ENCODE assay signal across 31 cellular contexts in the genomic region with DNA sequence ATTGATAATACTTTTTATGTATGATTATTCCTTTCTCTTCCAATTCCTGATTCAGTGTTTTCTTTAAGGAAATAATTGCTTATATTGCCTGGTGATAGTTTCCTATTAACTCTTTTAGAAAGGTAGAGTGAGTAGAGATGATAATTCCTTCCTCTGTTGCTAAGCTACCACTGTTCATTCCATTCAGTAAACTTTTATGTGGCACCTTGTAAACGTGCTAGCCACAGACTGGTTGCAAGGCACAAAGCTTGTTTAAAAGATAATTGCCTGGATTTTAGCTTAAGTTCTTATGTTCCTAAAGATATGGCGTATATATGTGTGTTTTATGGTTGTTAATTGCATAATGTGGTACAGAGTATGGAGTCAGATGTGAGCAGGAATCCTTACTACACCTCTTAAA. TPM values are rescaled to one million over a fixed set of nuclear protein-coding genes. Genes with fewer than 3 reads are reported as not detected.
DNase-seq lines count a peak whose midpoint lies in the region; ATAC-seq, FAIRE-seq and TF ChIP-seq lines count a peak whose summit lies in the region.
"Had no signal": no experiment of that assay in that cellular context is flagged by ENCODE, and none has a peak within 500 bp of the region (broad histone marks: within the 10 kb centered on the region; RNA-seq: fewer than 3 reads in every experiment).

No MANE protein-coding gene starts in this region.

- no peak for ATAC-seq in CD4-positive, alpha-beta T cell (ENCODE audit: poor library complexity)
- ATAC-seq in mucosa of descending colon (peak; percentile 23), HG03175 (IDR thresholded peaks at IDR 0.05; ENCODE audit: unreplicated experiment) (no peak)
- ATAC-seq: activated CD4-positive, CD25-positive, alpha-beta regulatory T cell treated with anti-CD3 and anti-CD28 coated beads, Interleukin-2, amount 50 U/mL, for 24 hours; left lobe of liver; psoas muscle; Right ventricle myocardium inferior; SK-N-SH treated with all-trans-retinoic acid at 6 μM for 48 hours; T-helper 17 cell had no signal

- intact Hi-C loops in CD4-positive, alpha-beta T cell (cut with DNase I, micrococcal nuclease): loop anchor here in 1 of 2 experiments (10.0 kb wide), 2 partner anchors 220 to 260 kb away; a partner anchor contains a TSS
- intact Hi-C loops in mucosa of descending colon (cut with DNase I, micrococcal nuclease): loop anchor here in 1 of 2 donors (10.0 kb wide), 1 partner anchor 150 kb away; no protein-coding TSS in a partner anchor
- intact Hi-C loops in spleen (cut with DNase I; ENCODE audit: low total_unique reads): loop anchor here (10.0 kb wide), 1 partner anchor 540 kb away; no protein-coding TSS in a partner anchor

- no peak for TF ChIP-seq CTCF in CD4-positive, alpha-beta T cell (IDR thresholded peaks at IDR 0.05)
- TF ChIP-seq CTCF in brain (conservative IDR thresholded peaks at IDR 0.05): no peak
- no peak for TF ChIP-seq CTCF in mucosa of descending colon (IDR thresholded peaks at IDR 0.05)
- no peak for TF ChIP-seq CTCF in spleen (IDR thresholded peaks at IDR 0.05 in 8 of 11, conservative IDR thresholded peaks at IDR 0.05 in 3 of 11)

- 71 to 87% (median 75%) methylated on average over 2 of the region's 2 CpGs for WGBS in spleen, 5 donors

- H3K4me1 Mint-ChIP-seq in CD4-positive, alpha-beta T cell (ENCODE audit: low read depth): peaks cover 34% of the 10 kb centered on the region
- H3K4me1 Mint-ChIP-seq in brain: peaks cover 36% of the 10 kb centered on the region

- POLR2A ChIA-PET in CD4-positive, alpha-beta T cell (lab: Charles Lee): no interaction called here

- H3K27me3 ChIP-seq in CD4-positive, alpha-beta T cell (ENCODE audit: control insufficient read depth, insufficient read depth, low read length): no peaks in the 10 kb centered on the region
- H3K27me3 ChIP-seq in spleen (replicated peaks in 1 of 7): peaks cover 0 to 31% (median 0%) of the 10 kb centered on the region in 7 donors
- H3K27me3 ChIP-seq: BLaER1, breast epithelium had no signal

- H3K9me3 ChIP-seq in CD4-positive, alpha-beta T cell (ENCODE audit: control insufficient read depth, low read length): no peaks in the 10 kb centered on the region
- H3K9me3 ChIP-seq in mucosa of descending colon: no peaks in the 10 kb centered on the region
- no peaks in the 10 kb centered on the region for H3K9me3 ChIP-seq in spleen
- H3K9me3 ChIP-seq: BLaER1, breast epithelium, psoas muscle had no signal

- peak; percentile 13 for FAIRE-seq in GM12891 (lab: Jason Lieb, UNC)
- FAIRE-seq: TTC549 had no signal

- no peak overlapping the region for H3K27ac Mint-ChIP-seq in CD4-positive, alpha-beta T cell
- peak overlapping the region in 1 of 5 experiments; percentile 69 for H3K27ac Mint-ChIP-seq in brain
- H3K27ac Mint-ChIP-seq: memory B cell, T-helper 17 cell had no signal

- TF ChIP-seq POLR2A in GM12891 (IDR thresholded peaks at IDR 0.05; ENCODE audit: low read depth, low read length): no peak
- TF ChIP-seq POLR2A in spleen (IDR thresholded peaks at IDR 0.05): no peak

- H3K36me3 ChIP-seq in mucosa of descending colon (ENCODE audit: low read depth): no peaks in the 10 kb centered on the region
- H3K36me3 ChIP-seq in spleen: no peaks in the 10 kb centered on the region
- H3K36me3 ChIP-seq: BLaER1, breast epithelium had no signal

- CTCF ChIA-PET in CD4-positive, alpha-beta T cell (lab: Charles Lee): interaction anchor here (1.4 kb wide), 1 partner anchor 12 kb away, joined by 3 read pairs; no protein-coding TSS in a partner anchor

- no peak overlapping the region for H3K4me3 ChIP-seq in mucosa of descending colon
- no peak overlapping the region for H3K4me3 ChIP-seq in spleen
- H3K4me3 ChIP-seq: BLaER1, breast epithelium, psoas muscle had no signal

- H3K36me3 Mint-ChIP-seq in CD4-positive, alpha-beta T cell (ENCODE audit: low read depth): peaks cover 11% of the 10 kb centered on the region
- H3K36me3 Mint-ChIP-seq in brain: no peaks in the 10 kb centered on the region
- H3K36me3 Mint-ChIP-seq: memory B cell had no signal

- H3K4me3 Mint-ChIP-seq in CD4-positive, alpha-beta T cell: peak overlapping the region; percentile 46
- H3K4me3 Mint-ChIP-seq in brain: peak overlapping the region; percentile 57 to 83 (median 66)
- H3K4me3 Mint-ChIP-seq: memory B cell, T-helper 17 cell had no signal

- H3K9me3 Mint-ChIP-seq in CD4-positive, alpha-beta T cell: no peaks in the 10 kb centered on the region
- H3K9me3 Mint-ChIP-seq in brain: no peaks in the 10 kb centered on the region
- H3K9me3 Mint-ChIP-seq: memory B cell had no signal

- H3K27ac ChIP-seq in CD4-positive, alpha-beta T cell (ENCODE audit: low read depth, low read length): no peak overlapping the region
- H3K27ac ChIP-seq in spleen: no peak overlapping the region
- H3K27ac ChIP-seq: BLaER1, breast epithelium, psoas muscle had no signal

- H3K27me3 Mint-ChIP-seq in CD4-positive, alpha-beta T cell: no peaks in the 10 kb centered on the region
- H3K27me3 Mint-ChIP-seq in brain: peaks cover 12% of the 10 kb centered on the region
- H3K27me3 Mint-ChIP-seq: T-helper 17 cell had no signal

- H3K4me1 ChIP-seq in mucosa of descending colon (ENCODE audit: low read depth) (peaks cover 12% of the 10 kb centered on the region), spleen (peaks cover 10 to 33% (median 22%) of the 10 kb centered on the region in 6 donors)

- DNase-seq in CD4-positive, alpha-beta T cell: no peak
- no peak for DNase-seq in GM12891 (ENCODE audit: insufficient read length, low spot score)
- no peak for DNase-seq in mucosa of descending colon
- DNase-seq in activated CD8-positive, alpha-beta memory T cell treated with anti-CD3 and anti-CD28 coated beads, Interleukin-2, amount 50 U/mL, for 4 hours: no peak
- no peak for DNase-seq in activated CD4-positive, alpha-beta T cell treated with anti-CD3 and anti-CD28 coated beads for 4 hours
- DNase-seq in spleen: no peak
- DNase-seq: activated CD4-positive, alpha-beta T cell treated with anti-CD3 and anti-CD28 coated beads, Interleukin-2, amount 50 U/mL, for 48 hours; activated naive CD4-positive, alpha-beta T cell treated with Interleukin-2 at 50 U/mL for 16 hours; amygdala; COR-L47; DMS53; GF-D8; hypothalamus; IMR-90; NCI-H1048; NCI-H1694; NCI-H524; occipital lobe; psoas muscle; stimulated activated CD4-positive, alpha-beta T cell treated with anti-CD3 and anti-CD28 coated beads, Interleukin-4, amount 100 ng/mL, for 24 hours; T-helper 17 cell had no signal

TF ChIP-seq in GM12891, 5 proteins besides CTCF, POLR2A, EP300 and RAD21:
- no peak for TF ChIP-seq POU2F2 (IDR thresholded peaks at IDR 0.05; ENCODE audit: low read depth, low read length)
- TF ChIP-seq TAF1 (IDR thresholded peaks at IDR 0.05; ENCODE audit: low read depth, low read length): no peak
- TF ChIP-seq POLR2AphosphoS5 (IDR thresholded peaks at IDR 0.05; ENCODE audit: low read depth, low read length): no peak
- TF ChIP-seq PAX5 (IDR thresholded peaks at IDR 0.05; ENCODE audit: insufficient read depth, low read length, severe bottlenecking): no peak
- no peak for TF ChIP-seq SPI1 (IDR thresholded peaks at IDR 0.05; ENCODE audit: low read depth, low read length)

RNA-seq across cellular contexts. Expression of a gene that starts 3.2 kb away (rescaled TPM):
- total RNA-seq in CD4-positive, alpha-beta T cell: 1 to 10 TPM; 5.4 to 6.1 TPM
- polyA plus RNA-seq in GM12891 (2012; ENCODE audit: low read depth, missing spikeins): 3.0 TPM
- polyA plus RNA-seq in brain (ENCODE audit: insufficient read depth, low read depth, low replicate concordance): 13.7 TPM
- 10 to 100 TPM; 12.4 to 25.7 (median 19.1) TPM for total RNA-seq in mucosa of descending colon
- total RNA-seq in spleen: 10 to 100 TPM in 4 of 7 donors, 1 to 10 TPM in 3; 7.2 to 16.7 (median 10.6) TPM
- polyA plus RNA-seq in spleen: 1 to 10 TPM in 1 of 3 donors, under 1 TPM in 2; 0.72 to 2.2 (median 0.88) TPM
